ENCODE assay signal across 31 cellular contexts in genomic region chr1:163240705-163241104, GRCh38.
"Had no signal": no experiment of that assay in that cellular context is flagged by ENCODE, and none has a peak within 500 bp of the region (broad histone marks: within the 10 kb centered on the region; RNA-seq: fewer than 3 reads in every experiment).

No MANE protein-coding gene starts in this region.

- ATAC-seq: activated CD8-positive, alpha-beta T cell treated with anti-CD3 and anti-CD28 coated beads for 36 hours; activated T-cell treated with anti-CD3 and anti-CD28 coated beads, Interleukin-2, amount 50 U/mL, for 72 hours; activated T-helper 17 cell treated with anti-CD3 and anti-CD28 coated beads, Interleukin-2, amount 50 U/mL, for 72 hours had no signal

- H3K27ac ChIP-seq: adrenal gland, cardiac muscle cell, PC-9 had no signal

- H2AFZ ChIP-seq: PC-9 had no signal

- FAIRE-seq: astrocyte, RCC 7860 had no signal

- H3K27me3 ChIP-seq: adrenal gland, cardiac muscle cell had no signal

- H3K9me3 ChIP-seq: adrenal gland had no signal

- H3K4me1 ChIP-seq: adrenal gland had no signal

- H3K4me2 ChIP-seq: PC-9 had no signal

- H3K36me3 Mint-ChIP-seq: brain had no signal

- H3K27me3 Mint-ChIP-seq: activated CD4-positive, alpha-beta T cell treated with anti-CD3 and anti-CD28 coated beads, Interleukin-2, amount 10 ng/mL, durations not matched to agents 24 days and 14 days; activated CD8-positive, alpha-beta T cell treated with anti-CD3 and anti-CD28 coated beads for 36 hours; activated naive CD4-positive, alpha-beta T cell treated with anti-CD3 and anti-CD28 coated beads, Interleukin-2, amount 50 U/mL, for 24 hours; activated T-helper 17 cell treated with anti-CD3 and anti-CD28 coated beads, Interleukin-2, amount 50 U/mL, for 72 hours; central memory CD8-positive, alpha-beta T cell had no signal

- H3K4me3 ChIP-seq: adrenal gland, cardiac muscle cell, PC-9 had no signal

- H3K9me3 Mint-ChIP-seq: activated CD4-positive, alpha-beta T cell treated with anti-CD3 and anti-CD28 coated beads, Interleukin-2, amount 10 ng/mL, durations not matched to agents 24 days and 14 days; activated CD8-positive, alpha-beta T cell treated with anti-CD3 and anti-CD28 coated beads for 36 hours; activated naive CD4-positive, alpha-beta T cell treated with anti-CD3 and anti-CD28 coated beads, Interleukin-2, amount 50 U/mL, for 24 hours; central memory CD8-positive, alpha-beta T cell; T-helper 1 cell treated with Interleukin-12 subunit alpha and Interleukin-12 subunit beta and Interleukin-4 antibody, amounts not matched to agents 30 μg/mL and 1 μg/mL, for 36 hours; T-helper 2 cell treated with Interferon-gamma antibody and Interleukin-4, amounts not matched to agents 5 μg/mL and 100 μg/mL, for 36 hours had no signal

- H3K27ac Mint-ChIP-seq: activated CD4-positive, alpha-beta T cell treated with anti-CD3 and anti-CD28 coated beads, Interleukin-2, amount 10 ng/mL, durations not matched to agents 24 days and 14 days; activated CD8-positive, alpha-beta T cell treated with anti-CD3 and anti-CD28 coated beads for 36 hours; activated naive CD4-positive, alpha-beta T cell treated with anti-CD3 and anti-CD28 coated beads, Interleukin-2, amount 50 U/mL, for 24 hours; activated T-cell treated with anti-CD3 and anti-CD28 coated beads, Interleukin-2, amount 50 U/mL, for 72 hours; activated T-helper 17 cell treated with anti-CD3 and anti-CD28 coated beads, Interleukin-2, amount 50 U/mL, for 72 hours; brain; T-helper 1 cell treated with Interleukin-12 subunit alpha and Interleukin-12 subunit beta and Interleukin-4 antibody, amounts not matched to agents 30 μg/mL and 1 μg/mL, for 36 hours had no signal

- H3K4me3 Mint-ChIP-seq: activated CD4-positive, alpha-beta T cell treated with anti-CD3 and anti-CD28 coated beads, Interleukin-2, amount 10 ng/mL, durations not matched to agents 24 days and 14 days; activated CD8-positive, alpha-beta T cell treated with anti-CD3 and anti-CD28 coated beads for 36 hours; activated naive CD4-positive, alpha-beta T cell treated with anti-CD3 and anti-CD28 coated beads, Interleukin-2, amount 50 U/mL, for 24 hours; activated T-cell treated with anti-CD3 and anti-CD28 coated beads, Interleukin-2, amount 50 U/mL, for 72 hours; activated T-helper 17 cell treated with anti-CD3 and anti-CD28 coated beads, Interleukin-2, amount 50 U/mL, for 72 hours; brain; central memory CD8-positive, alpha-beta T cell; T-helper 1 cell treated with Interleukin-12 subunit alpha and Interleukin-12 subunit beta and Interleukin-4 antibody, amounts not matched to agents 30 μg/mL and 1 μg/mL, for 36 hours; T-helper 2 cell treated with Interferon-gamma antibody and Interleukin-4, amounts not matched to agents 5 μg/mL and 100 μg/mL, for 36 hours had no signal

- H3K4me1 Mint-ChIP-seq: activated CD4-positive, alpha-beta T cell treated with anti-CD3 and anti-CD28 coated beads, Interleukin-2, amount 10 ng/mL, durations not matched to agents 24 days and 14 days; activated naive CD4-positive, alpha-beta T cell treated with anti-CD3 and anti-CD28 coated beads, Interleukin-2, amount 50 U/mL, for 24 hours; activated T-helper 17 cell treated with anti-CD3 and anti-CD28 coated beads, Interleukin-2, amount 50 U/mL, for 72 hours; central memory CD8-positive, alpha-beta T cell had no signal

- DNase-seq: activated CD4-positive, alpha-beta T cell treated with anti-CD3 and anti-CD28 coated beads, Interleukin-2, amount 10 ng/mL, durations not matched to agents 24 days and 14 days; activated CD4-positive, alpha-beta T cell treated with anti-CD3 and anti-CD28 coated beads, Interleukin-2, amount 50 U/mL, for 4 hours; activated CD8-positive, alpha-beta T cell treated with anti-CD3 and anti-CD28 coated beads for 36 hours; activated effector memory CD4-positive, alpha-beta T cell treated with anti-CD3 and anti-CD28 coated beads, Interleukin-2, amount 50 U/mL, for 16 hours; activated naive CD4-positive, alpha-beta T cell treated with Interleukin-2 at 50 U/mL for 16 hours; activated T-cell treated with anti-CD3 and anti-CD28 coated beads, Interleukin-2, amount 50 U/mL, for 1 hour; activated T-cell treated with anti-CD3 and anti-CD28 coated beads, Interleukin-2, amount 50 U/mL, for 72 hours; adrenal gland; Kasumi-1; KG1; MM.1S; MV-4-11; NCI-H1092; NCI-H1436 treated with DMSO at 0.1 percent for 48 hours; NCI-H1694 treated with DMSO at 0.1 percent for 48 hours; NCI-H2029; NCI-H345; NCI-H524 treated with DMSO at 0.1 percent for 48 hours; NCI-H748 treated with DMSO at 0.1 percent for 48 hours; NK-92 treated with Interleukin-12 subunit alpha and Interleukin-12 subunit beta, amount 100 ng/mL, for 24 hours; Right ventricle myocardium superior had no signal

- H3K36me3 ChIP-seq: adrenal gland, cardiac muscle cell had no signal
